7 cellular contexts compared by ENCODE assay signal in the genomic region with DNA sequence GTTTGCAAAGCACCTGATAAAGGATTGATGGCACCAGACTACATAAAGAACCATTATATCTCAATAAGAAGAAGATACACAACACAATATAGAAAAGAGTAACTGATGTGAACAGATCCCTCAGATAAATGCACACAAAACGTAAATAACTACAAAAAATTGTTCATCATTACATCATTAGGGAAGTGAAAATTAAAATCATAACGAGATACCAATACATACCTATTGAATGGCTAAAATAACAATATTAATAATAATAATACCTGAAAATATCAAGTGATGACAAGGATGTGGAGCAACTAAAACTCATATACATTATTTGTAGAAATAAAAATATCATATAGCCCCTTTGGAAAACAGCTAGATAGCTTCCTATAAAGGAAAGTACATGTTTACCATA.
"Had no signal": no experiment of that assay in that cellular context is flagged by ENCODE, and none has a peak within 500 bp of the region (broad histone marks: within the 10 kb centered on the region; RNA-seq: fewer than 3 reads in every experiment).

No MANE protein-coding gene starts in this region.

- DNase-seq: GDM1, GF-D8 had no signal

- FAIRE-seq: G401.6, GM12891, GM12892, GM18507, GM19239 had no signal
